ENCODE assay signal across 12 cellular contexts in the genomic region with DNA sequence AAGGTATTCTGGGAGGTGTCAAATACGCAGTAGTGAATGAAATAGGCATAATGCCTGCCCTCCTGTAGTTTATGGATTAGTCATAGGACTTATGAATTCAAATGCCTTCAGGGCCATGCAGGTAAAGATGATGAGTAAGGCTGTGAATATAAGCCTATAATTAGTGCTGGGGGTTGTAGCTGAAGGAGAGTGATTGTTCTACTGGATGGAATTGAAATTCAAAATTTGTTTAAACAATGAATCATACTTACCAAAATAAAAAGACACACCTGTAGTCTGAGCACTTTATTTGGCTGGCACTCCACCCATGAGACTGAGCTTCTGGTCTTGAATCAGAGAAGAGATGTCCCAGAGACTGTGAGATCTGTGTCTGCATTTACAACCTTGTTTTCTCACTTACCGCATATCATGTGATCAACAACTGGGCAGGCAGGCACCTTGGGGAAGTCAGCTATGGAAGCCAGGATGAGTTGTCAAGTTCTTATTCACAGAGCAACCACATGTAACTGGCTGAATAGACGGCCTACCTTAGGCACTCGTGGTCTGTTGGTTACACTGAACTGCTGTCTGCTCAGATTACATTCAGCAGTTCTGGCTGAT.
DNase-seq lines count a peak whose midpoint lies in the region; ATAC-seq, FAIRE-seq and TF ChIP-seq lines count a peak whose summit lies in the region.
"Had no signal": no experiment of that assay in that cellular context is flagged by ENCODE, and none has a peak within 500 bp of the region (broad histone marks: within the 10 kb centered on the region; RNA-seq: fewer than 3 reads in every experiment).

No MANE protein-coding gene starts in this region.

- no peak overlapping the region for H2BK20ac ChIP-seq in H9 (ENCODE audit: low read depth, low read length, poor library complexity, severe bottlenecking)

- no peak overlapping the region for H3K4me3 Mint-ChIP-seq in H9
- H3K4me3 Mint-ChIP-seq in activated naive CD8-positive, alpha-beta T cell treated with anti-CD3 and anti-CD28 coated beads for 36 hours, result no peak overlapping the region
- H3K4me3 Mint-ChIP-seq: type B pancreatic cell had no signal

- no peaks in the 10 kb centered on the region for H3K23me2 ChIP-seq in H9 (ENCODE audit: insufficient read length, low read depth, low read length, poor library complexity, severe bottlenecking)

- H3K79me2 ChIP-seq in H9 (ENCODE audit: insufficient read depth, low read length), result no peaks in the 10 kb centered on the region

- no peaks in the 10 kb centered on the region for H3K36me3 ChIP-seq in left lung
- H3K36me3 ChIP-seq: esophagus muscularis mucosa had no signal

- H3T11ph ChIP-seq in H9 (ENCODE audit: low read length), result no peak overlapping the region

- no peak for FAIRE-seq in D721Med (lab: Jason Lieb, UNC)

- H2AFZ ChIP-seq in H9 (ENCODE audit: low read length), result peak overlapping the region; percentile 42

- H3K27ac Mint-ChIP-seq in H9, result peak overlapping the region in 1 of 3 experiments; percentile 79; a peak in 3 of 7 replicates
- H3K27ac Mint-ChIP-seq in activated naive CD8-positive, alpha-beta T cell treated with anti-CD3 and anti-CD28 coated beads for 36 hours, result no peak overlapping the region
- H3K27ac Mint-ChIP-seq: type B pancreatic cell had no signal

- H3K27me3 Mint-ChIP-seq in H9 (ENCODE audit: low read depth), result no peaks in the 10 kb centered on the region
- H3K27me3 Mint-ChIP-seq in activated naive CD8-positive, alpha-beta T cell treated with anti-CD3 and anti-CD28 coated beads for 36 hours, result no peaks in the 10 kb centered on the region
- H3K27me3 Mint-ChIP-seq: type B pancreatic cell had no signal

- no peak overlapping the region for H3K14ac ChIP-seq in H9 (ENCODE audit: insufficient read depth, low read length)

- H2AK5ac ChIP-seq in H9 (ENCODE audit: insufficient read length, low read length), result no peak overlapping the region

- H3K4me1 ChIP-seq in H9 (ENCODE audit: insufficient read depth, low read length), result no peaks in the 10 kb centered on the region; the same call in 1 of the 2 replicates
- H3K4me1 ChIP-seq in left lung, result no peaks in the 10 kb centered on the region
- H3K4me1 ChIP-seq: esophagus muscularis mucosa had no signal

- no peaks in the 10 kb centered on the region for H3K36me3 Mint-ChIP-seq in H9 (ENCODE audit: insufficient read depth in 1 of 3, low read depth in 3 of 3)
- H3K36me3 Mint-ChIP-seq in activated naive CD8-positive, alpha-beta T cell treated with anti-CD3 and anti-CD28 coated beads for 36 hours, result no peaks in the 10 kb centered on the region

- TF ChIP-seq CTCF in H9 (conservative IDR thresholded peaks at IDR 0.05), result no peak
- no peak for TF ChIP-seq CTCF in left lung (IDR thresholded peaks at IDR 0.05)
- TF ChIP-seq CTCF in D721Med (IDR thresholded peaks at IDR 0.05; ENCODE audit: insufficient read depth, missing control alignments), result no peak

- H4K5ac ChIP-seq in H9 (ENCODE audit: insufficient read length, low read depth, low read length), result no peak overlapping the region

- WGBS in H9 (ENCODE audit: extremely low coverage, insufficient read length, low lambda C conversion rate), result no CpG with 5 or more reads among the region's 4 CpGs

- no peak overlapping the region for H3K27ac ChIP-seq in H9 (ENCODE audit: insufficient read length, low read depth, low read length)
- no peak overlapping the region for H3K27ac ChIP-seq in left lung
- H3K27ac ChIP-seq: esophagus muscularis mucosa had no signal

- H2BK120ac ChIP-seq in H9 (ENCODE audit: low read depth, low read length, poor library complexity, severe bottlenecking), result no peak overlapping the region

- no peak overlapping the region for H4K8ac ChIP-seq in H9 (replicated peaks; ENCODE audit: insufficient read length, low read depth, low read length)

- H3K9me3 ChIP-seq in H9 (ENCODE audit: control insufficient read depth, low read depth, low read length) (no peaks in the 10 kb centered on the region), left lung (no peaks in the 10 kb centered on the region)
- H3K9me3 ChIP-seq: esophagus muscularis mucosa had no signal

- peaks cover 21 to 23% of the 10 kb centered on the region in 2 experiments for H3K4me1 Mint-ChIP-seq in H9
- H3K4me1 Mint-ChIP-seq in activated naive CD8-positive, alpha-beta T cell treated with anti-CD3 and anti-CD28 coated beads for 36 hours, result no peaks in the 10 kb centered on the region

- H3K4ac ChIP-seq in H9 (ENCODE audit: low read depth, low read length), result no peak overlapping the region

- H2BK12ac ChIP-seq in H9 (ENCODE audit: insufficient read length, low read depth, low read length), result no peak overlapping the region

- no peak overlapping the region for H3K4me3 ChIP-seq in left lung
- H3K4me3 ChIP-seq: esophagus muscularis mucosa had no signal

- no peak overlapping the region for H3K18ac ChIP-seq in H9 (ENCODE audit: insufficient read length, low read depth, low read length)

- H3K27me3 ChIP-seq in H9 (ENCODE audit: insufficient read depth, low read length), result no peaks in the 10 kb centered on the region
- H3K27me3 ChIP-seq in left lung, result no peaks in the 10 kb centered on the region
- H3K27me3 ChIP-seq: esophagus muscularis mucosa had no signal

- DNase-seq in H9 (no peak), NCI-H2029 treated with DMSO at 0.1 percent for 48 hours (lab: John Stamatoyannopoulos, UW) (peak; percentile 96), UCSD-AML1 (lab: John Stamatoyannopoulos, UW; ENCODE audit: unreplicated experiment) (peak; percentile 5), left lung (no peak), left cardiac atrium (no peak), D721Med (ENCODE audit: insufficient read length, low spot score) (no peak)
- no peak for DNase-seq in activated naive CD8-positive, alpha-beta T cell treated with anti-CD3 and anti-CD28 coated beads for 36 hours
- DNase-seq: amygdala, NCI-H2227 treated with DMSO at 0.1 percent for 48 hours had no signal

- no peak overlapping the region for H3K4me2 ChIP-seq in H9 (ENCODE audit: insufficient read depth, insufficient read length, low read length)

- H3K79me1 ChIP-seq in H9 (ENCODE audit: insufficient read depth, low read depth, low read length, poor library complexity, severe bottlenecking), result no peaks in the 10 kb centered on the region

- intact Hi-C loops in left lung (cut with DNase I) (no loop called here), left cardiac atrium (cut with DNase I) (no loop called here)

- H4K20me1 ChIP-seq in H9 (ENCODE audit: control insufficient read depth, insufficient read depth, insufficient read length), result no peaks in the 10 kb centered on the region

- H3K56ac ChIP-seq in H9 (ENCODE audit: insufficient read length, low read depth, low read length), result no peak overlapping the region

- H2BK15ac ChIP-seq in H9 (ENCODE audit: low read depth, low read length), result no peak overlapping the region

- H3K9me3 Mint-ChIP-seq in H9, result no peaks in the 10 kb centered on the region; a peak in 2 of 5 replicates
- H3K9me3 Mint-ChIP-seq in activated naive CD8-positive, alpha-beta T cell treated with anti-CD3 and anti-CD28 coated beads for 36 hours, result no peaks in the 10 kb centered on the region

- H3K23ac ChIP-seq in H9 (ENCODE audit: insufficient read length, low read depth, low read length), result no peak overlapping the region

- ATAC-seq in left lung (peak; percentile 55), HG03135 (IDR thresholded peaks at IDR 0.05; ENCODE audit: unreplicated experiment) (no peak), left cardiac atrium (no peak)

- H2BK5ac ChIP-seq in H9 (ENCODE audit: insufficient read length, low read length), result no peak overlapping the region

- no peak overlapping the region for H3K9ac ChIP-seq in H9 (ENCODE audit: extremely low read depth, insufficient read length, low read length)

- H4K91ac ChIP-seq in H9 (ENCODE audit: insufficient read length, low read depth, low read length), result no peak overlapping the region

Comparison
In these comparisons a context has a peak if more than half of its experiments do, and no peak if none do; other contexts are left out.
1. DNase-seq: peak in NCI-H2029 treated with DMSO at 0.1 percent for 48 hours (single experiment) and UCSD-AML1 (single experiment); none in H9 (single experiment), left lung (0 of 2), activated naive CD8-positive, alpha-beta T cell treated with anti-CD3 and anti-CD28 coated beads for 36 hours (single experiment), left cardiac atrium (single experiment) and D721Med (single experiment).